Comparison of ENCODE assay signal across 17 cellular contexts in the genomic region with DNA sequence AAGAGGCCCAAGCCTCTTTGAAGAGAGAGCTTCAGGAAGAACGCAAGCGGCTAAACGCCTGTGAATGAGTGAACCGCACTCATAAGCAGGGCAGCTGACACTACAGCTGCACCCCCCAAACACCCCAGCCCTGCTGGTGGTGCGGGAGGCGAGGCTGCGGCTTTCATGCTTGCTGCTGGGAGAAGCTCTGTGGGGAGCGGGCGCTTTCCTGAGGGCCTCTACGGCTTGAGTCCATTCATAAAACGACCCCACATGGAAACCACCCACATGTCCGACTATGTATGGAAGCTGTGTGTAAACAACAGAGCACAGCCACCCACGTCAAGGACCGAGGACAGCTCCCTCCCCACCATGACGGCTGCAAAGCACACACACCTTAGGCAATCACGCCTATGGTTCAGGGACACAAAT. TPM values are rescaled to one million over a fixed set of nuclear protein-coding genes. Genes with fewer than 3 reads are reported as not detected.
DNase-seq lines count a peak whose midpoint lies in the region; ATAC-seq and TF ChIP-seq lines count a peak whose summit lies in the region.
"Had no signal": no experiment of that assay in that cellular context is flagged by ENCODE, and none has a peak within 500 bp of the region (broad histone marks: within the 10 kb centered on the region; RNA-seq: fewer than 3 reads in every experiment).

No MANE protein-coding gene starts in this region.

- H3K27ac Mint-ChIP-seq in activated T-cell treated with anti-CD3 and anti-CD28 coated beads, Interleukin-2, amount 50 U/mL, for 24 hours = peak overlapping the region; percentile 10
- H3K27ac Mint-ChIP-seq in T-cell = peak overlapping the region; percentile 16 to 52
- H3K27ac Mint-ChIP-seq in endodermal cell = peak overlapping the region; percentile 52
- no peak overlapping the region for H3K27ac Mint-ChIP-seq in stimulated activated naive CD8-positive, alpha-beta T cell treated with anti-CD3 and anti-CD28 coated beads, Interleukin-15, amount 100 ng/mL, for 72 hours
- H3K27ac Mint-ChIP-seq in activated naive CD4-positive, alpha-beta T cell treated with anti-CD3 and anti-CD28 coated beads for 36 hours = no peak overlapping the region

- 93 to 94% methylated on average over 9 to 16 of the region's 16 CpGs for WGBS in endodermal cell (ENCODE audit: insufficient coverage in 1 of 2, insufficient read length in 1 of 2), 2 experiments

- no peak overlapping the region for H2AFZ ChIP-seq in PC-9

- intact Hi-C loops in activated naive CD4-positive, alpha-beta T cell treated with anti-CD3 and anti-CD28 coated beads for 36 hours (cut with micrococcal nuclease) = no loop called here
- intact Hi-C loops in PC-9 (cut with micrococcal nuclease; ENCODE audit: unreplicated experiment) = no loop called here

- H3K9ac ChIP-seq in endodermal cell (ENCODE audit: extremely low read depth, low read length, poor library complexity, severe bottlenecking) = no peak overlapping the region

- H3K79me2 ChIP-seq in PC-9 (ENCODE audit: low read depth) = peaks cover 96% of the 10 kb centered on the region

- H3K27me3 Mint-ChIP-seq in activated T-cell treated with anti-CD3 and anti-CD28 coated beads, Interleukin-2, amount 50 U/mL, for 24 hours = no peaks in the 10 kb centered on the region
- H3K27me3 Mint-ChIP-seq in activated T-cell treated with anti-CD3 and anti-CD28 coated beads, Interleukin-2, amount 50 U/mL, for 4 hours (ENCODE audit: low read depth) = no peaks in the 10 kb centered on the region
- H3K27me3 Mint-ChIP-seq in T-cell (no peaks in the 10 kb centered on the region), endodermal cell (ENCODE audit: insufficient read depth) (no peaks in the 10 kb centered on the region)
- H3K27me3 Mint-ChIP-seq in stimulated activated naive CD8-positive, alpha-beta T cell treated with anti-CD3 and anti-CD28 coated beads, Interleukin-15, amount 100 ng/mL, for 72 hours = no peaks in the 10 kb centered on the region
- no peaks in the 10 kb centered on the region for H3K27me3 Mint-ChIP-seq in activated naive CD4-positive, alpha-beta T cell treated with anti-CD3 and anti-CD28 coated beads for 36 hours (ENCODE audit: low read depth)

- H3K27me3 ChIP-seq in endodermal cell (ENCODE audit: control insufficient read depth, insufficient read depth, low read length, poor library complexity, severe bottlenecking) = no peaks in the 10 kb centered on the region
- no peaks in the 10 kb centered on the region for H3K27me3 ChIP-seq in PC-9 (ENCODE audit: insufficient read depth, low read depth)
- H3K27me3 ChIP-seq: breast epithelium, transverse colon had no signal

- DNase-seq in activated T-cell treated with anti-CD3 and anti-CD28 coated beads, Interleukin-2, amount 50 U/mL, for 24 hours = no peak
- DNase-seq in activated T-cell treated with anti-CD3 and anti-CD28 coated beads, Interleukin-2, amount 50 U/mL, for 4 hours = no peak
- DNase-seq in T-cell = peak in 8 of 34 experiments; percentile 13 to 41 (median 22)
- no peak for DNase-seq in endodermal cell
- no peak for DNase-seq in stimulated activated naive CD8-positive, alpha-beta T cell treated with anti-CD3 and anti-CD28 coated beads, Interleukin-15, amount 100 ng/mL, for 72 hours
- DNase-seq in activated naive CD4-positive, alpha-beta T cell treated with anti-CD3 and anti-CD28 coated beads for 36 hours = no peak
- no peak for DNase-seq in PC-9
- DNase-seq: activated gamma-delta T cell treated with Interleukin-2 at 50 U/mL for 16 hours; effector memory CD4-positive, alpha-beta T cell; MV-4-11; NCI-H2107; NCI-H82; stimulated activated CD4-positive, alpha-beta T cell treated with anti-CD3 and anti-CD28 coated beads, Interleukin-1b, Interleukin-23, amount 100 ng/mL, for 48 hours; T-helper 9 cell; transverse colon had no signal

- peaks cover 60% of the 10 kb centered on the region for H3K36me3 Mint-ChIP-seq in activated T-cell treated with anti-CD3 and anti-CD28 coated beads, Interleukin-2, amount 50 U/mL, for 24 hours (ENCODE audit: low read depth)
- peaks cover 4% of the 10 kb centered on the region for H3K36me3 Mint-ChIP-seq in activated T-cell treated with anti-CD3 and anti-CD28 coated beads, Interleukin-2, amount 50 U/mL, for 4 hours (ENCODE audit: insufficient read depth)
- H3K36me3 Mint-ChIP-seq in T-cell = no peaks in the 10 kb centered on the region
- H3K36me3 Mint-ChIP-seq in endodermal cell (ENCODE audit: low read depth) = peaks cover 23% of the 10 kb centered on the region
- H3K36me3 Mint-ChIP-seq in activated naive CD4-positive, alpha-beta T cell treated with anti-CD3 and anti-CD28 coated beads for 36 hours (ENCODE audit: low read depth) = peaks cover 5% of the 10 kb centered on the region

- CTCF ChIA-PET in T-cell (lab: Charles Lee) = interaction anchor here in 1 of 2 donors (0.6 to 1.1 kb wide), 2 partner anchors 12 to 320 kb away, joined by 3 read pairs; no protein-coding TSS in a partner anchor
- CTCF ChIA-PET in activated naive CD4-positive, alpha-beta T cell treated with anti-CD3 and anti-CD28 coated beads for 36 hours (lab: Charles Lee) = interaction anchor here (1.0 kb wide), 1 partner anchor 126 kb away, joined by 3 read pairs; no protein-coding TSS in a partner anchor
- CTCF ChIA-PET in PC-9 (lab: Charles Lee) = interaction anchor here (0.7 kb wide), 1 partner anchor 31 kb away, joined by 3 read pairs; no protein-coding TSS in a partner anchor

- H3K9me2 ChIP-seq in PC-9 (ENCODE audit: insufficient read depth) = no peaks in the 10 kb centered on the region

- H3K4me1 ChIP-seq in endodermal cell (ENCODE audit: control insufficient read depth, insufficient read depth, low read length) (peaks cover 4% of the 10 kb centered on the region), PC-9 (replicated peaks; ENCODE audit: insufficient read depth) (peaks cover 9% of the 10 kb centered on the region)

- no peak for TF ChIP-seq CTCF in endodermal cell (conservative IDR thresholded peaks at IDR 0.05)
- no peak for TF ChIP-seq CTCF in PC-9 (conservative IDR thresholded peaks at IDR 0.05)

- BruUV-seq in PC-9 (replicated peaks; lab: Mats Ljungman, UMichigan) = no TSS peak

- no peaks in the 10 kb centered on the region for H3K9me3 ChIP-seq in endodermal cell (ENCODE audit: control insufficient read depth, low read length)
- H3K9me3 ChIP-seq in PC-9 (ENCODE audit: insufficient read depth, low read depth) = no peaks in the 10 kb centered on the region
- H3K9me3 ChIP-seq: breast epithelium, transverse colon had no signal

- peaks cover 83% of the 10 kb centered on the region for H4K20me1 ChIP-seq in PC-9 (ENCODE audit: insufficient read depth)

- peaks cover 55% of the 10 kb centered on the region for H3K4me1 Mint-ChIP-seq in activated T-cell treated with anti-CD3 and anti-CD28 coated beads, Interleukin-2, amount 50 U/mL, for 24 hours (ENCODE audit: low read depth)
- peaks cover 47% of the 10 kb centered on the region for H3K4me1 Mint-ChIP-seq in activated T-cell treated with anti-CD3 and anti-CD28 coated beads, Interleukin-2, amount 50 U/mL, for 4 hours (ENCODE audit: low read depth)
- peaks cover 57 to 62% (median 57%) of the 10 kb centered on the region in 3 donors for H3K4me1 Mint-ChIP-seq in T-cell
- H3K4me1 Mint-ChIP-seq in endodermal cell = peaks cover 12% of the 10 kb centered on the region
- peaks cover 70% of the 10 kb centered on the region for H3K4me1 Mint-ChIP-seq in stimulated activated naive CD8-positive, alpha-beta T cell treated with anti-CD3 and anti-CD28 coated beads, Interleukin-15, amount 100 ng/mL, for 72 hours
- peaks cover 48% of the 10 kb centered on the region for H3K4me1 Mint-ChIP-seq in activated naive CD4-positive, alpha-beta T cell treated with anti-CD3 and anti-CD28 coated beads for 36 hours (ENCODE audit: low read depth)

- no peak overlapping the region for H3K4me3 ChIP-seq in endodermal cell (ENCODE audit: low read length)
- H3K4me3 ChIP-seq in PC-9 = no peak overlapping the region
- H3K4me3 ChIP-seq: breast epithelium, transverse colon had no signal

- no peak overlapping the region for H3K4me3 Mint-ChIP-seq in activated T-cell treated with anti-CD3 and anti-CD28 coated beads, Interleukin-2, amount 50 U/mL, for 24 hours
- H3K4me3 Mint-ChIP-seq in activated T-cell treated with anti-CD3 and anti-CD28 coated beads, Interleukin-2, amount 50 U/mL, for 4 hours = no peak overlapping the region
- H3K4me3 Mint-ChIP-seq in T-cell (peak overlapping the region in 2 of 3 donors; percentile 28 to 43), endodermal cell (no peak overlapping the region)
- peak overlapping the region; percentile 37 to 75 for H3K4me3 Mint-ChIP-seq in stimulated activated naive CD8-positive, alpha-beta T cell treated with anti-CD3 and anti-CD28 coated beads, Interleukin-15, amount 100 ng/mL, for 72 hours
- no peak overlapping the region for H3K4me3 Mint-ChIP-seq in activated naive CD4-positive, alpha-beta T cell treated with anti-CD3 and anti-CD28 coated beads for 36 hours

- no peak overlapping the region for H3K4me2 ChIP-seq in PC-9

- H3K36me3 ChIP-seq in endodermal cell (ENCODE audit: control insufficient read depth, insufficient read depth, low read length) = peaks cover 29% of the 10 kb centered on the region
- H3K36me3 ChIP-seq in PC-9 (ENCODE audit: low read depth) = no peaks in the 10 kb centered on the region
- H3K36me3 ChIP-seq: breast epithelium, transverse colon had no signal

- POLR2A ChIA-PET in T-cell (lab: Charles Lee) (interaction anchor here in 1 of 2 donors (0.6 to 1.0 kb wide), 2 partner anchors 16 to 877 kb away, joined by 3 read pairs; partner anchors contain the start of gene CIRBP), PC-9 (lab: Charles Lee; ENCODE audit: unreplicated experiment) (no interaction called here)

- H3F3A ChIP-seq in PC-9 (ENCODE audit: insufficient read depth, low read depth) = no peaks in the 10 kb centered on the region

- no peak for ATAC-seq in activated T-cell treated with anti-CD3 and anti-CD28 coated beads, Interleukin-2, amount 50 U/mL, for 4 hours
- peak in 3 of 4 experiments; percentile 11 to 70 (median 25) for ATAC-seq in T-cell (replicated peaks in 1 of 4)
- peak; percentile 55 for ATAC-seq in stimulated activated naive CD8-positive, alpha-beta T cell treated with anti-CD3 and anti-CD28 coated beads, Interleukin-15, amount 100 ng/mL, for 72 hours
- no peak for ATAC-seq in HG03565 (IDR thresholded peaks at IDR 0.05; ENCODE audit: unreplicated experiment)

- no peaks in the 10 kb centered on the region for H3K9me3 Mint-ChIP-seq in activated T-cell treated with anti-CD3 and anti-CD28 coated beads, Interleukin-2, amount 50 U/mL, for 24 hours
- no peaks in the 10 kb centered on the region for H3K9me3 Mint-ChIP-seq in activated T-cell treated with anti-CD3 and anti-CD28 coated beads, Interleukin-2, amount 50 U/mL, for 4 hours
- H3K9me3 Mint-ChIP-seq in T-cell (no peaks in the 10 kb centered on the region), endodermal cell (no peaks in the 10 kb centered on the region)
- no peaks in the 10 kb centered on the region for H3K9me3 Mint-ChIP-seq in stimulated activated naive CD8-positive, alpha-beta T cell treated with anti-CD3 and anti-CD28 coated beads, Interleukin-15, amount 100 ng/mL, for 72 hours
- H3K9me3 Mint-ChIP-seq in activated naive CD4-positive, alpha-beta T cell treated with anti-CD3 and anti-CD28 coated beads for 36 hours = no peaks in the 10 kb centered on the region

- H3K27ac ChIP-seq in endodermal cell (ENCODE audit: low read depth, low read length) (peak overlapping the region; percentile 6), PC-9 (no peak overlapping the region)
- H3K27ac ChIP-seq: breast epithelium, transverse colon had no signal

RNA-seq across cellular contexts. Expression of gene AP3D1, which starts 5.5 kb away (rescaled TPM):
- 100 to 1,000 TPM in 2 of 3 donors, 10 to 100 TPM in 1; 91.9 to 109 (median 108) TPM for total RNA-seq in activated T-cell treated with anti-CD3 and anti-CD28 coated beads, Interleukin-2, amount 50 U/mL, for 4 hours
- total RNA-seq in T-cell (10 to 100 TPM; 78.6 to 91.5 (median 86.7) TPM), endodermal cell (100 to 1,000 TPM; 162 to 181 TPM), PC-9 (2021) (75.5 and 87.2 TPM in 2 replicates)
- polyA plus RNA-seq in endodermal cell (2013, experiment 1 of 2) = 115 TPM
- polyA plus RNA-seq in endodermal cell (2013, experiment 2 of 2) = 103 TPM
- 10 to 100 TPM; 60.5 to 64.2 TPM for total RNA-seq in activated naive CD4-positive, alpha-beta T cell treated with anti-CD3 and anti-CD28 coated beads for 36 hours

RNA-seq across cellular contexts. Expression of gene DOT1L, which starts 17.9 kb away (rescaled TPM):
- total RNA-seq in activated T-cell treated with anti-CD3 and anti-CD28 coated beads, Interleukin-2, amount 50 U/mL, for 4 hours = 10 to 100 TPM; 89.3 to 96.0 (median 94.0) TPM
- total RNA-seq in T-cell = 10 to 100 TPM; 33.4 to 39.3 (median 38.4) TPM
- total RNA-seq in endodermal cell = 100 to 1,000 TPM in 1 of 2 donors, 10 to 100 TPM in 1; 84.3 to 102 TPM
- polyA plus RNA-seq in endodermal cell (2013, experiment 1 of 2) = 78.1 TPM
- 65.1 TPM for polyA plus RNA-seq in endodermal cell (2013, experiment 2 of 2)
- 10 to 100 TPM; 48.7 to 55.0 TPM for total RNA-seq in activated naive CD4-positive, alpha-beta T cell treated with anti-CD3 and anti-CD28 coated beads for 36 hours
- 16.0 and 23.9 TPM in 2 replicates for total RNA-seq in PC-9 (2021)

RNA-seq across cellular contexts. Expression of gene IZUMO4, which starts 49.1 kb away (rescaled TPM):
- total RNA-seq in activated T-cell treated with anti-CD3 and anti-CD28 coated beads, Interleukin-2, amount 50 U/mL, for 4 hours = 1 to 10 TPM; 3.4 to 4.6 (median 4.2) TPM
- 10 to 100 TPM; 14.0 to 23.5 (median 19.7) TPM for total RNA-seq in T-cell
- total RNA-seq in endodermal cell = 1 to 10 TPM; 4.3 to 5.4 TPM
- 4.3 TPM for polyA plus RNA-seq in endodermal cell (2013, experiment 1 of 2)
- 4.6 TPM for polyA plus RNA-seq in endodermal cell (2013, experiment 2 of 2)
- 10 to 100 TPM; 13.1 to 14.2 TPM for total RNA-seq in activated naive CD4-positive, alpha-beta T cell treated with anti-CD3 and anti-CD28 coated beads for 36 hours
- 1.5 and 2.4 TPM in 2 replicates for total RNA-seq in PC-9 (2021)

RNA-seq across cellular contexts. Expression of gene MOB3A, which starts 49.7 kb away (rescaled TPM):
- total RNA-seq in activated T-cell treated with anti-CD3 and anti-CD28 coated beads, Interleukin-2, amount 50 U/mL, for 4 hours = 100 to 1,000 TPM; 128 to 137 (median 137) TPM
- total RNA-seq in T-cell (100 to 1,000 TPM in 4 of 5 donors, 10 to 100 TPM in 1; 98.6 to 162 (median 142) TPM), endodermal cell (10 to 100 TPM; 20.9 to 21.8 TPM), PC-9 (2021) (22.8 and 28.9 TPM in 2 replicates)
- polyA plus RNA-seq in endodermal cell (2013, experiment 1 of 2) = 16.9 TPM
- 15.9 TPM for polyA plus RNA-seq in endodermal cell (2013, experiment 2 of 2)
- total RNA-seq in activated naive CD4-positive, alpha-beta T cell treated with anti-CD3 and anti-CD28 coated beads for 36 hours = 10 to 100 TPM; 43.7 to 44.1 TPM

Comparison
In these comparisons a context has a peak if more than half of its experiments do, and no peak if none do; other contexts are left out.
1. H3K27ac Mint-ChIP-seq: peak in activated T-cell treated with anti-CD3 and anti-CD28 coated beads, Interleukin-2, amount 50 U/mL, for 24 hours (single experiment), T-cell (2 of 2) and endodermal cell (single experiment); none in stimulated activated naive CD8-positive, alpha-beta T cell treated with anti-CD3 and anti-CD28 coated beads, Interleukin-15, amount 100 ng/mL, for 72 hours (0 of 2) and activated naive CD4-positive, alpha-beta T cell treated with anti-CD3 and anti-CD28 coated beads for 36 hours (single experiment).
2. H3K4me3 Mint-ChIP-seq: peak in T-cell (2 of 3) and stimulated activated naive CD8-positive, alpha-beta T cell treated with anti-CD3 and anti-CD28 coated beads, Interleukin-15, amount 100 ng/mL, for 72 hours (2 of 2); none in activated T-cell treated with anti-CD3 and anti-CD28 coated beads, Interleukin-2, amount 50 U/mL, for 24 hours (single experiment), activated T-cell treated with anti-CD3 and anti-CD28 coated beads, Interleukin-2, amount 50 U/mL, for 4 hours (single experiment), endodermal cell (single experiment) and activated naive CD4-positive, alpha-beta T cell treated with anti-CD3 and anti-CD28 coated beads for 36 hours (single experiment).
3. ATAC-seq: peak in T-cell (3 of 4) and stimulated activated naive CD8-positive, alpha-beta T cell treated with anti-CD3 and anti-CD28 coated beads, Interleukin-15, amount 100 ng/mL, for 72 hours (single experiment); none in activated T-cell treated with anti-CD3 and anti-CD28 coated beads, Interleukin-2, amount 50 U/mL, for 4 hours (0 of 2) and HG03565 (single experiment).